Comparison of ENCODE assay signal across 7 cellular contexts in genomic region chr13:99409461-99410083, GRCh38.
DNase-seq lines count a peak whose midpoint lies in the region; ATAC-seq and TF ChIP-seq lines count a peak whose summit lies in the region.
"Not testable (repeated sequence)": the region's sequence is repeated elsewhere in the genome, so short reads cannot be mapped to it uniquely, and the experiment has no call there.

No MANE protein-coding gene starts in this region.

- H3K36me3 Mint-ChIP-seq in CD8-positive, alpha-beta T cell, result peaks cover 23% of the 10 kb centered on the region
- H3K36me3 Mint-ChIP-seq in activated B cell treated with CpG ODN at 0.5 μM for 24 hours (ENCODE audit: low read depth); stimulated activated memory B cell treated with anti-CD40 and anti-IgM and Interleukin-4, amounts not matched to agents 10 μg/mL and 1 μg/mL and 100 μg/mL, for 72 hours: not testable (repeated sequence)
- peaks cover 8 to 35% of the 10 kb centered on the region in 2 donors for H3K36me3 Mint-ChIP-seq in activated T-cell treated with anti-CD3 and anti-CD28 coated beads, Interleukin-2, amount 50 U/mL, for 72 hours (ENCODE audit: insufficient read depth in 2 of 2)
- peaks cover 25% of the 10 kb centered on the region for H3K36me3 Mint-ChIP-seq in activated naive CD8-positive, alpha-beta T cell treated with anti-CD3 and anti-CD28 coated beads for 36 hours

- not testable (repeated sequence) for H3K9me3 ChIP-seq in CD8-positive, alpha-beta T cell (ENCODE audit: low read length); tibial artery

- TF ChIP-seq CTCF in CD8-positive, alpha-beta T cell (IDR thresholded peaks at IDR 0.05); activated B cell treated with CpG ODN at 0.5 μM for 24 hours (IDR thresholded peaks at IDR 0.05); tibial artery (IDR thresholded peaks at IDR 0.05): not testable (repeated sequence)

- peaks cover 29% of the 10 kb centered on the region for H3K4me1 Mint-ChIP-seq in CD8-positive, alpha-beta T cell (ENCODE audit: low read depth)
- H3K4me1 Mint-ChIP-seq in activated B cell treated with CpG ODN at 0.5 μM for 24 hours, result peaks cover 17% of the 10 kb centered on the region
- H3K4me1 Mint-ChIP-seq in activated T-cell treated with anti-CD3 and anti-CD28 coated beads, Interleukin-2, amount 50 U/mL, for 72 hours (ENCODE audit: low read depth), result peaks cover 23% of the 10 kb centered on the region
- H3K4me1 Mint-ChIP-seq in activated naive CD8-positive, alpha-beta T cell treated with anti-CD3 and anti-CD28 coated beads for 36 hours, result peaks cover 27% of the 10 kb centered on the region
- H3K4me1 Mint-ChIP-seq in stimulated activated memory B cell treated with anti-CD40 and anti-IgM and Interleukin-4, amounts not matched to agents 10 μg/mL and 1 μg/mL and 100 μg/mL, for 72 hours, result peaks cover 29% of the 10 kb centered on the region

- not testable (repeated sequence) for H3K27ac ChIP-seq in CD8-positive, alpha-beta T cell (ENCODE audit: low read depth, low read length); tibial artery

- peaks cover 29% of the 10 kb centered on the region for H3K4me1 ChIP-seq in CD8-positive, alpha-beta T cell (ENCODE audit: insufficient read depth, low read length)
- not testable (repeated sequence) for H3K4me1 ChIP-seq in tibial artery

- not testable (repeated sequence) for H3K4me3 Mint-ChIP-seq in CD8-positive, alpha-beta T cell; activated B cell treated with CpG ODN at 0.5 μM for 24 hours; activated T-cell treated with anti-CD3 and anti-CD28 coated beads, Interleukin-2, amount 50 U/mL, for 72 hours; activated naive CD8-positive, alpha-beta T cell treated with anti-CD3 and anti-CD28 coated beads for 36 hours; stimulated activated memory B cell treated with anti-CD40 and anti-IgM and Interleukin-4, amounts not matched to agents 10 μg/mL and 1 μg/mL and 100 μg/mL, for 72 hours

- CTCF ChIA-PET in CD8-positive, alpha-beta T cell (lab: Charles Lee), result interaction anchor here (0.6 to 4.8 kb wide), 7 partner anchors 9 to 300 kb away, joined by 3 to 21 read pairs (median 5); no protein-coding TSS in a partner anchor
- CTCF ChIA-PET in activated B cell treated with CpG ODN at 0.5 μM for 24 hours (lab: Charles Lee), result interaction anchor here (0.7 kb wide), 1 partner anchor 22 kb away, joined by 4 read pairs; no protein-coding TSS in a partner anchor

- DNase-seq in CD8-positive, alpha-beta T cell; activated B cell treated with CpG ODN at 0.5 μM for 24 hours; activated T-cell treated with anti-CD3 and anti-CD28 coated beads, Interleukin-2, amount 50 U/mL, for 72 hours; activated naive CD8-positive, alpha-beta T cell treated with anti-CD3 and anti-CD28 coated beads for 36 hours: not testable (repeated sequence)
- DNase-seq in cardiac septum (ENCODE audit: low spot score) (peak; percentile 6), tibial artery (peak; percentile 7 to 25)

- not testable (repeated sequence) for H3K36me3 ChIP-seq in CD8-positive, alpha-beta T cell (ENCODE audit: insufficient read depth, low read length); tibial artery

- not testable (repeated sequence) for H3K4me3 ChIP-seq in CD8-positive, alpha-beta T cell (ENCODE audit: low read depth, low read length); tibial artery

- H3K27me3 Mint-ChIP-seq in CD8-positive, alpha-beta T cell (ENCODE audit: low read depth); activated B cell treated with CpG ODN at 0.5 μM for 24 hours; activated T-cell treated with anti-CD3 and anti-CD28 coated beads, Interleukin-2, amount 50 U/mL, for 72 hours (ENCODE audit: low read depth); activated naive CD8-positive, alpha-beta T cell treated with anti-CD3 and anti-CD28 coated beads for 36 hours; stimulated activated memory B cell treated with anti-CD40 and anti-IgM and Interleukin-4, amounts not matched to agents 10 μg/mL and 1 μg/mL and 100 μg/mL, for 72 hours: not testable (repeated sequence)

- peak overlapping the region; percentile 46 for H3K27ac Mint-ChIP-seq in CD8-positive, alpha-beta T cell
- peak overlapping the region; percentile 12 for H3K27ac Mint-ChIP-seq in activated B cell treated with CpG ODN at 0.5 μM for 24 hours
- H3K27ac Mint-ChIP-seq in activated T-cell treated with anti-CD3 and anti-CD28 coated beads, Interleukin-2, amount 50 U/mL, for 72 hours, result not testable (repeated sequence)
- H3K27ac Mint-ChIP-seq in activated naive CD8-positive, alpha-beta T cell treated with anti-CD3 and anti-CD28 coated beads for 36 hours, result peak overlapping the region; percentile 54
- peak overlapping the region; percentile 49 for H3K27ac Mint-ChIP-seq in stimulated activated memory B cell treated with anti-CD40 and anti-IgM and Interleukin-4, amounts not matched to agents 10 μg/mL and 1 μg/mL and 100 μg/mL, for 72 hours

- not testable (repeated sequence) for H3K9me3 Mint-ChIP-seq in CD8-positive, alpha-beta T cell; activated B cell treated with CpG ODN at 0.5 μM for 24 hours; activated T-cell treated with anti-CD3 and anti-CD28 coated beads, Interleukin-2, amount 50 U/mL, for 72 hours; activated naive CD8-positive, alpha-beta T cell treated with anti-CD3 and anti-CD28 coated beads for 36 hours; stimulated activated memory B cell treated with anti-CD40 and anti-IgM and Interleukin-4, amounts not matched to agents 10 μg/mL and 1 μg/mL and 100 μg/mL, for 72 hours

- intact Hi-C loops in CD8-positive, alpha-beta T cell (cut with DNase I, micrococcal nuclease); activated B cell treated with CpG ODN at 0.5 μM for 24 hours (cut with micrococcal nuclease); cardiac septum (cut with DNase I); tibial artery (cut with DNase I; ENCODE audit: low total_unique reads): not testable (repeated sequence)

- POLR2A ChIA-PET in CD8-positive, alpha-beta T cell (lab: Charles Lee), result interaction anchor here (0.6 to 0.9 kb wide), 3 partner anchors 10 to 31 kb away, joined by 4 to 5 read pairs (median 4); no protein-coding TSS in a partner anchor
- POLR2A ChIA-PET in activated B cell treated with CpG ODN at 0.5 μM for 24 hours (lab: Charles Lee), result interaction anchor here (1.1 kb wide), 1 partner anchor 16 kb away, joined by 3 read pairs; no protein-coding TSS in a partner anchor

- not testable (repeated sequence) for ATAC-seq in CD8-positive, alpha-beta T cell; activated B cell treated with CpG ODN at 0.5 μM for 24 hours (ENCODE audit: low read depth); stimulated activated memory B cell treated with anti-CD40 and anti-IgM and Interleukin-4, amounts not matched to agents 10 μg/mL and 1 μg/mL and 100 μg/mL, for 72 hours
- peak; percentile 22 to 23 for ATAC-seq in activated T-cell treated with anti-CD3 and anti-CD28 coated beads, Interleukin-2, amount 50 U/mL, for 72 hours (replicated peaks in 1 of 2)

- H3K27me3 ChIP-seq in CD8-positive, alpha-beta T cell (ENCODE audit: insufficient read depth, low read length); tibial artery: not testable (repeated sequence)
